6 cellular contexts compared by ENCODE assay signal in genomic region chrX:130231184-130231583, GRCh38. TPM values are rescaled to one million over a fixed set of nuclear protein-coding genes. Genes with fewer than 3 reads are reported as not detected.
DNase-seq lines count a peak whose midpoint lies in the region; ATAC-seq, FAIRE-seq and TF ChIP-seq lines count a peak whose summit lies in the region.
"Not testable (repeated sequence)": the region's sequence is repeated elsewhere in the genome, so short reads cannot be mapped to it uniquely, and the experiment has no call there.
"Had no signal": no experiment of that assay in that cellular context is flagged by ENCODE, and none has a peak within 500 bp of the region (broad histone marks: within the 10 kb centered on the region; RNA-seq: fewer than 3 reads in every experiment).

No MANE protein-coding gene starts in this region.

- peak; percentile 18 for FAIRE-seq in A549 (lab: Jason Lieb, UNC)
- not testable (repeated sequence) for FAIRE-seq in K562 (lab: Jason Lieb, UNC)

- not testable (repeated sequence) for H4K20me1 ChIP-seq in K562 (replicated peaks; ENCODE audit: control insufficient read depth, insufficient read depth, low read length)

- H3K9me3 ChIP-seq in A549; HEK293 (ENCODE audit: control insufficient read depth, insufficient read depth, low read depth, low read length); K562 (replicated peaks; ENCODE audit: control insufficient read depth, insufficient read depth, low read depth, low read length): not testable (repeated sequence)

- not testable (repeated sequence) for DNase-seq in A549 (ENCODE audit: low read depth in 1 of 2, low spot score in 1 of 2); K562 (ENCODE audit: extremely low read depth in 1 of 4, low spot score in 3 of 4)

- TF ChIP-seq EP300 in A549 (IDR thresholded peaks at IDR 0.05); K562 (IDR thresholded peaks at IDR 0.05; ENCODE audit: low read length): not testable (repeated sequence)

- POLR2A ChIA-PET in A549 (lab: Yijun Ruan, JAX); HEK293 (lab: Yijun Ruan, JAX); K562 (lab: Yijun Ruan, JAX): not testable (repeated sequence)

- not testable (repeated sequence) for H3K4me1 ChIP-seq in A549; HEK293 (ENCODE audit: control insufficient read depth, insufficient read depth, low read length); K562 (replicated peaks in 1 of 2; ENCODE audit: control insufficient read depth in 2 of 2, insufficient read depth in 2 of 2, low read length in 2 of 2)

- not testable (repeated sequence) for H3K4me2 ChIP-seq in A549; K562 (ENCODE audit: insufficient read depth, low read length)

- not testable (repeated sequence) for BruUV-seq in K562 (replicated peaks; lab: Mats Ljungman, UMichigan)

- not testable (repeated sequence) for H2AFZ ChIP-seq in K562 (ENCODE audit: low read depth, low read length)

- H3K79me2 ChIP-seq in K562 (ENCODE audit: control insufficient read depth, insufficient read depth, low read length), result not testable (repeated sequence)

- H3K9ac ChIP-seq in K562 (ENCODE audit: insufficient read depth in 1 of 2, low read depth in 2 of 2, low read length in 2 of 2), result not testable (repeated sequence)

- WGBS in A549 (ENCODE audit: missing lambda C conversion rate), result 88% methylated on average over 4 of the region's 4 CpGs
- WGBS in K562 (ENCODE audit: insufficient coverage, low coverage, missing lambda C conversion rate), result 82% methylated on average over 3 of the region's 4 CpGs

- CTCF ChIA-PET in A549 (lab: Yijun Ruan, JAX), result interaction anchor here (1.1 kb wide), 1 partner anchor 11 kb away, joined by 4 read pairs; no protein-coding TSS in a partner anchor
- CTCF ChIA-PET in HEK293 (lab: Yijun Ruan, JAX); K562 (lab: Yijun Ruan, JAX; ENCODE audit: low intra/inter-chr PET ratio): not testable (repeated sequence)

- H3K4me3 ChIP-seq in A549; HEK293 (ENCODE audit: low read depth, low read length); K562: not testable (repeated sequence)

- not testable (repeated sequence) for TF ChIP-seq RAD21 in A549 (conservative IDR thresholded peaks at IDR 0.05 in 1 of 2, IDR thresholded peaks at IDR 0.05 in 1 of 2); K562 (CRISPR knock-in tag; conservative IDR thresholded peaks at IDR 0.05 in 1 of 2, IDR thresholded peaks at IDR 0.05 in 1 of 2)

- not testable (repeated sequence) for ATAC-seq in A549, K562

- not testable (repeated sequence) for TF ChIP-seq CTCF in A549 (IDR thresholded peaks at IDR 0.05); HEK293 (tag by site-specific recombination; IDR thresholded peaks at IDR 0.05); K562 (IDR thresholded peaks at IDR 0.05 in 2 of 3, conservative IDR thresholded peaks at IDR 0.05 in 1 of 3; ENCODE audit: insufficient read depth in 2 of 3, low read depth in 1 of 3, low read length in 3 of 3)

- H3K9me1 ChIP-seq in K562 (ENCODE audit: control insufficient read depth, insufficient read depth, low read length), result not testable (repeated sequence)

- not testable (repeated sequence) for H3K27me3 ChIP-seq in K562 (ENCODE audit: control insufficient read depth in 2 of 2, insufficient read depth in 2 of 2, low read length in 2 of 2)

- not testable (repeated sequence) for H3K27ac ChIP-seq in A549; HEK293 (ENCODE audit: extremely low read depth, low read depth, low read length); K562 (ENCODE audit: extremely low read depth, low read depth, low read length)

- peaks cover 54 to 56% of the 10 kb centered on the region in 2 experiments for H3K36me3 ChIP-seq in HEK293 (ENCODE audit: control insufficient read depth in 2 of 2, insufficient read depth in 1 of 2, low read length in 2 of 2)
- peaks cover 47% of the 10 kb centered on the region; the same call in 1 of the 3 replicates for H3K36me3 ChIP-seq in K562 (ENCODE audit: control insufficient read depth, insufficient read depth, low read length)

- intact Hi-C loops in K562 (cut with micrococcal nuclease), result not testable (repeated sequence)

- not testable (repeated sequence) for TF ChIP-seq POLR2A in A549 (IDR thresholded peaks at IDR 0.05; ENCODE audit: low read length); K562 (conservative IDR thresholded peaks at IDR 0.05)

- in situ Hi-C loops in K562 (cut with MboI), result not testable (repeated sequence)

TF ChIP-seq in A549, 52 proteins besides CTCF, POLR2A, EP300 and RAD21:
- TF ChIP-seq KDM1A (IDR thresholded peaks at IDR 0.05; ENCODE audit: low read depth), result 0 out of 2 replicates have a peak, but pooled peaks have one; percentile 16

TF ChIP-seq in HEK293, 187 proteins besides CTCF, POLR2A, EP300 and RAD21:
- TF ChIP-seq ZNF146 (tag by site-specific recombination; IDR thresholded peaks at IDR 0.05), result peak; percentile 72; the same call in 1 of the 2 replicates

TF ChIP-seq in K562, 482 proteins besides CTCF, POLR2A, EP300 and RAD21:
- peak; percentile 51 for TF ChIP-seq ZNF146 (CRISPR knock-in tag; IDR thresholded peaks at IDR 0.05; ENCODE audit: unreplicated experiment)

RNA-seq across cellular contexts. Expression of gene ZNF280C, which starts 37.5 kb away (rescaled TPM):
- polyA plus RNA-seq in A549 (2011; rRNA removed), result 14.9 and 18.8 TPM in 2 replicates
- 3.2 and 3.7 TPM in 2 replicates for polyA plus RNA-seq in A549 (2012; cell fraction: cytosol; rRNA removed)
- 3.7 and 7.2 TPM in 2 replicates for polyA plus RNA-seq in A549 (2012; cell fraction: nucleus; rRNA removed)
- polyA plus RNA-seq in A549 (2017; fragmentation: RNase III; extraction: RNeasy Plus Mini Kit Qiagen cat#74134 plus additional on column Dnase treatment), result 3.9 to 4.4 TPM (median 4.3 TPM) in 3 replicates
- 12.2 and 13.1 TPM in 2 replicates for polyA minus RNA-seq in A549 (2011; rRNA and poly(A)+ RNA removed)
- total RNA-seq in K562 (2011; cell fraction: chromatin; rRNA removed; ENCODE audit: low replicate concordance), result 3.2 and 11.5 TPM in 2 replicates
- total RNA-seq in K562 (2011; cell fraction: nucleolus; rRNA removed), result 1.3 and 1.8 TPM in 2 replicates
- 4.5 and 8.2 TPM in 2 replicates for total RNA-seq in K562 (2011; cell fraction: nucleoplasm; rRNA removed)
- 2.5 and 3.2 TPM in 2 replicates for total RNA-seq in K562 (2014; rRNA removed)
- 7.6 and 7.7 TPM in 2 replicates for total RNA-seq in K562 (2014; rRNA removed; fragmentation: Illumina TruSeq; extraction: Trizol)
- 6.9 and 7.1 TPM in 2 replicates for total RNA-seq in K562 (2015; rRNA removed; fragmentation: Illumina TruSeq; extraction: Trizol)
- 4.5 and 4.8 TPM in 2 replicates for total RNA-seq in K562 (2021)
- 6.6 and 8.3 TPM in 2 replicates for polyA plus RNA-seq in K562 (2011; rRNA removed)
- polyA plus RNA-seq in K562 (2011; cell fraction: cytosol; rRNA removed), result 2.2 and 3.6 TPM in 2 replicates
- polyA plus RNA-seq in K562 (2011; cell fraction: nucleus; rRNA removed), result 2.8 and 3.5 TPM in 2 replicates
- 1.2 and 1.7 TPM in 2 replicates for polyA plus RNA-seq in K562 (2012)
- 3.2 and 4.4 TPM in 2 replicates for polyA plus RNA-seq in K562 (2014; fragmentation: Illumina TruSeq; extraction: Trizol)
- 1 to 10 TPM; 1.6 to 1.8 TPM for polyA plus RNA-seq in K562 (2014; fragmentation: Nextera tagmentation; extraction: Ambion mirVana)
- 3.6 and 4.8 TPM in 2 replicates for polyA plus RNA-seq in K562 (2014; rRNA removed)
- 13.4 and 14.7 TPM in 2 replicates for polyA minus RNA-seq in K562 (2011; rRNA and poly(A)+ RNA removed)
- polyA minus RNA-seq in K562 (2011; cell fraction: cytosol; rRNA and poly(A)+ RNA removed), result 2.9 and 3.9 TPM in 2 replicates
- 2.2 and 5.0 TPM in 2 replicates for polyA minus RNA-seq in K562 (2011; cell fraction: nucleus; rRNA and poly(A)+ RNA removed)

RNA-seq across cellular contexts. Expression of gene RAB33A, which starts 59.4 kb away (rescaled TPM):
- polyA plus RNA-seq in A549 (2011; rRNA removed), result 0.31 and 0.50 TPM in 2 replicates
- 0.21 and 0.25 TPM in 2 replicates for polyA plus RNA-seq in A549 (2012; cell fraction: cytosol; rRNA removed)
- 0.22 TPM in 1 of 2 replicates, not detected in the other for polyA plus RNA-seq in A549 (2012; cell fraction: nucleus; rRNA removed)
- polyA plus RNA-seq in A549 (2017; fragmentation: RNase III; extraction: RNeasy Plus Mini Kit Qiagen cat#74134 plus additional on column Dnase treatment), result 0.09 to 0.32 TPM (median 0.12 TPM) in 3 replicates
- 0.74 TPM in 1 of 2 replicates, not detected in the other for polyA minus RNA-seq in A549 (2011; rRNA and poly(A)+ RNA removed)
- total RNA-seq in K562 (2011; cell fraction: chromatin; rRNA removed; ENCODE audit: low replicate concordance), result 0.23 TPM in 1 of 2 replicates, not detected in the other
- total RNA-seq in K562 (2011; cell fraction: nucleolus; rRNA removed), result 0.33 TPM in 1 of 2 replicates, not detected in the other
- total RNA-seq in K562 (2011; cell fraction: nucleoplasm; rRNA removed), result not detected in 2 replicates
- total RNA-seq in K562 (2014; rRNA removed), result 0.09 TPM in 1 of 2 replicates, not detected in the other
- total RNA-seq in K562 (2014; rRNA removed; fragmentation: Illumina TruSeq; extraction: Trizol), result not detected in 2 replicates
- total RNA-seq in K562 (2015; rRNA removed; fragmentation: Illumina TruSeq; extraction: Trizol), result not detected in 2 replicates
- total RNA-seq in K562 (2021), result 0.20 TPM in 1 of 2 replicates, not detected in the other
- 0.06 and 0.11 TPM in 2 replicates for polyA plus RNA-seq in K562 (2011; rRNA removed)
- 0.09 TPM in 1 of 2 replicates, not detected in the other for polyA plus RNA-seq in K562 (2011; cell fraction: cytosol; rRNA removed)
- 0.14 TPM in 1 of 2 replicates, not detected in the other for polyA plus RNA-seq in K562 (2011; cell fraction: nucleus; rRNA removed)
- polyA plus RNA-seq in K562 (2012), result not detected in 2 replicates
- polyA plus RNA-seq in K562 (2014; fragmentation: Illumina TruSeq; extraction: Trizol), result not detected in 2 replicates
- under 1 TPM; 0.04 TPM for polyA plus RNA-seq in K562 (2014; fragmentation: Nextera tagmentation; extraction: Ambion mirVana)
- not detected in 2 replicates for polyA plus RNA-seq in K562 (2014; rRNA removed)
- not detected in 2 replicates for polyA minus RNA-seq in K562 (2011; rRNA and poly(A)+ RNA removed)
- polyA minus RNA-seq in K562 (2011; cell fraction: cytosol; rRNA and poly(A)+ RNA removed), result not detected in 2 replicates
- 0.22 and 0.27 TPM in 2 replicates for polyA minus RNA-seq in K562 (2011; cell fraction: nucleus; rRNA and poly(A)+ RNA removed)
- total RNA-seq: A172, Caco-2, Calu3 had no signal
